In the genomic region with DNA sequence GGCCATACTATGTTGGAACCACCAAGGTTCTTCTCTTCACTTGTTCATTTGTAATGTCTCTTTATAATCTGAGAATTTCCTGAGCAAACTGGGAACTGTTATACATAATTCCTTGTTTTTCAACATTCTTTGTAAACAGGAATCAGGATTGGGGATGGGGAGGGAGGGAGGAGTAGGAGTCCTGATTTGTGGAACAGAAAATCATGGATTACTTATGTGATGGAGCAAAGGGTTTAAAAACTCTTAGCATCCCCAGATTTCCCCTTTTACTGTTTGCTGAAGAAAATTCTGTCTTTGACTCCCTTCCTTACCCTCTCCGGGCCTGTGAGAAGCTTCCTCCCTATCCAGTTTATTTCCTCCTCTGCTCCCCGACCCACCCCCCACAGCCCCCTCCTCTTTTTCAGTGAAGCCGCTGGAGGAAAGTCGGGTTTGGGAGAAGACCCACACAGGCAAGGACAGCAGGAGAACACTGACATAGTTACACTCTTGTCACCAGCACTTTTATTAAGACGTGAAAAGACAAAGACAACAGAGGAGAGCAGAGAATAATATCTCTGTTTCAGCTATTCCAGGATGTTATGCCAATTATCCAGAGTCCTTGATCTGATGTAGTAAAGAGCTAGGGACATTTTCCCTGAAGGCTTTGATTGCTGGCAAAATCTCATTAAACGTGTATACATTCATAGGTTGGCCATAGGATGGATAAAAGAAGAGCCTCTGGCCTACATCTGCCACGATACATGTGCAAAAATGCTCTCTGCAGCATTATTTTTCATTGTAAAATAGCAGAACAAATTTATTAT, we compare ENCODE assay signal across 1 cellular context.
TF ChIP-seq lines count a peak whose summit lies in the region.

No MANE protein-coding gene starts in this region.

TF ChIP-seq in GM23338, 12 proteins besides CTCF, POLR2A, EP300 and RAD21:
- no peak for TF ChIP-seq EZH2phosphoT487 (IDR thresholded peaks at IDR 0.05; ENCODE audit: unreplicated experiment)
- TF ChIP-seq REST (IDR thresholded peaks at IDR 0.05; ENCODE audit: unreplicated experiment): no peak
- no peak for TF ChIP-seq NANOG (IDR thresholded peaks at IDR 0.05; ENCODE audit: borderline replicate concordance)
- no peak for TF ChIP-seq ZNF114 (CRISPR knock-in tag; IDR thresholded peaks at IDR 0.05)
- TF ChIP-seq ZNF462 (CRISPR knock-in tag; IDR thresholded peaks at IDR 0.05): no peak
- TF ChIP-seq JUNB (IDR thresholded peaks at IDR 0.05; ENCODE audit: unreplicated experiment): no peak
- no peak for TF ChIP-seq EZH2 (IDR thresholded peaks at IDR 0.05; ENCODE audit: low read depth, unreplicated experiment)
- TF ChIP-seq, protein P1, sequence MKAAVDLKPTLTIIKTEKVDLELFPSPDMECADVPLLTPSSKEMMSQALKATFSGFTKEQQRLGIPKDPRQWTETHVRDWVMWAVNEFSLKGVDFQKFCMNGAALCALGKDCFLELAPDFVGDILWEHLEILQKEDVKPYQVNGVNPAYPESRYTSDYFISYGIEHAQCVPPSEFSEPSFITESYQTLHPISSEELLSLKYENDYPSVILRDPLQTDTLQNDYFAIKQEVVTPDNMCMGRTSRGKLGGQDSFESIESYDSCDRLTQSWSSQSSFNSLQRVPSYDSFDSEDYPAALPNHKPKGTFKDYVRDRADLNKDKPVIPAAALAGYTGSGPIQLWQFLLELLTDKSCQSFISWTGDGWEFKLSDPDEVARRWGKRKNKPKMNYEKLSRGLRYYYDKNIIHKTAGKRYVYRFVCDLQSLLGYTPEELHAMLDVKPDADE (IDR thresholded peaks at IDR 0.05): no peak
- no peak for TF ChIP-seq CREB1 (CRISPR knock-in tag; IDR thresholded peaks at IDR 0.05; ENCODE audit: low read depth)
- no peak for TF ChIP-seq ZNF331 (CRISPR knock-in tag; IDR thresholded peaks at IDR 0.05; ENCODE audit: low read depth)
- no peak for TF ChIP-seq STAT1 (IDR thresholded peaks at IDR 0.05; ENCODE audit: unreplicated experiment)
- TF ChIP-seq POLR2AphosphoS5 (IDR thresholded peaks at IDR 0.05; ENCODE audit: low read depth): no peak
